23 cellular contexts compared by ENCODE assay signal in genomic region chr19:21934131-21934530, GRCh38.
"Had no signal": no experiment of that assay in that cellular context is flagged by ENCODE, and none has a peak within 500 bp of the region (broad histone marks: within the 10 kb centered on the region; RNA-seq: fewer than 3 reads in every experiment).

No MANE protein-coding gene starts in this region.

- H3K4me1 ChIP-seq: stomach, suprapubic skin, testis, thyroid gland, tibial artery, tibial nerve, transverse colon, upper lobe of left lung, upper lobe of right lung, uterus, vagina had no signal

- H3K36me3 ChIP-seq: suprapubic skin, thoracic aorta, thyroid gland, tibial artery, tibial nerve, transverse colon, upper lobe of left lung, upper lobe of right lung, uterus, vagina had no signal

- H3K27ac ChIP-seq: stomach, suprapubic skin, testis, thoracic aorta, thyroid gland, tibial artery, tibial nerve, transverse colon, upper lobe of left lung, upper lobe of right lung, uterus, vagina had no signal

- H3K4me3 ChIP-seq: stomach, suprapubic skin, testis, thoracic aorta, thyroid gland, tibial artery, tibial nerve, transverse colon, upper lobe of left lung, upper lobe of right lung, uterus, vagina had no signal

- H3K27me3 ChIP-seq: stomach, suprapubic skin, testis, thyroid gland, tibial artery, tibial nerve, transverse colon, upper lobe of left lung, upper lobe of right lung, uterus, vagina had no signal

- H3K9me3 ChIP-seq: testis, thyroid gland had no signal

- DNase-seq: stimulated activated CD4-positive, alpha-beta T cell treated with anti-CD3 and anti-CD28 coated beads, Interleukin-2, amount 100 ng/mL, for 48 hours; stimulated activated CD4-positive, alpha-beta T cell treated with anti-CD3 and anti-CD28 coated beads, Interleukin-4, amount 100 ng/mL, for 1 hour; stimulated activated CD4-positive, alpha-beta T cell treated with anti-CD3 and anti-CD28 coated beads, Interleukin-4, amount 100 ng/mL, for 24 hours; stimulated activated CD4-positive, alpha-beta T cell treated with anti-CD3 and anti-CD28 coated beads, Interleukin-4, amount 100 ng/mL, for 4 hours; stimulated activated CD8-positive, alpha-beta memory T cell treated with anti-CD3 and anti-CD28 coated beads, Interleukin-4, amount 100 ng/mL, for 48 hours; stimulated activated naive B cell treated with anti-CD40 and anti-IgM and Interleukin-4, amounts not matched to agents 10 μg/mL and 1 μg/mL and 100 μg/mL, for 72 hours; stimulated activated naive CD4-positive, alpha-beta T cell; stimulated activated naive CD4-positive, alpha-beta T cell treated with Interleukin-2 at 50 U/mL for 16 hours; stimulated activated naive CD8-positive, alpha-beta T cell treated with anti-CD3 and anti-CD28 coated beads, Interleukin-15, amount 100 ng/mL, for 72 hours; stimulated activated naive CD8-positive, alpha-beta T cell treated with anti-CD3 and anti-CD28 coated beads, Interleukin-15, Interleukin-2, amounts not matched to agents 100 U/mL and 50 U/mL, for 24 hours; stomach; substantia nigra; testis; thyroid gland; tibial artery; transverse colon; upper lobe of left lung; upper lobe of right lung; uterus had no signal
